Comparison of ENCODE assay signal across 27 cellular contexts in genomic region chr15:31660800-31661199, GRCh38.
"Had no signal": no experiment of that assay in that cellular context is flagged by ENCODE, and none has a peak within 500 bp of the region (broad histone marks: within the 10 kb centered on the region; RNA-seq: fewer than 3 reads in every experiment).

No MANE protein-coding gene starts in this region.

- ATAC-seq: left colon; left lung; lower lobe of right lung; naive thymus-derived CD8-positive, alpha-beta T cell; pancreas; right cardiac atrium; sciatic nerve; stimulated activated naive B cell treated with anti-CD40 and anti-IgM and Interleukin-4, amounts not matched to agents 10 μg/mL and 1 μg/mL and 100 μg/mL, for 72 hours; stimulated activated naive CD8-positive, alpha-beta T cell treated with anti-CD3 and anti-CD28 coated beads, Interleukin-15, Interleukin-2, amounts not matched to agents 100 U/mL and 50 U/mL, for 24 hours had no signal

- H3K4me3 ChIP-seq: left lung, lower lobe of right lung, pancreas, prostate gland, skin epidermis, stomach, testis, thyroid gland, transverse colon, upper lobe of left lung, vagina had no signal

- DNase-seq: immature natural killer cell; kidney; left colon; left lung; lower lobe of right lung; mammary epithelial cell; mesenchymal stem cell; naive thymus-derived CD8-positive, alpha-beta T cell; nucleus accumbens; pancreas; retina; right cardiac atrium; stimulated activated CD4-positive, alpha-beta T cell treated with anti-CD3 and anti-CD28 coated beads, Interleukin-12 subunit alpha, Interleukin-12 subunit beta, amount 100 ng/mL, for 4 hours; stimulated activated CD4-positive, alpha-beta T cell treated with anti-CD3 and anti-CD28 coated beads, Interleukin-15, amount 100 ng/mL, for 24 hours; stimulated activated CD4-positive, alpha-beta T cell treated with anti-CD3 and anti-CD28 coated beads, Interleukin-2, amount 100 ng/mL, for 24 hours; stimulated activated CD4-positive, alpha-beta T cell treated with anti-CD3 and anti-CD28 coated beads, Interleukin-4, amount 100 ng/mL, for 1 hour; stimulated activated naive B cell treated with anti-CD40 and anti-IgM and Interleukin-4, amounts not matched to agents 10 μg/mL and 1 μg/mL and 100 μg/mL, for 72 hours; stimulated activated naive CD8-positive, alpha-beta T cell treated with anti-CD3 and anti-CD28 coated beads, Interleukin-15, Interleukin-2, amounts not matched to agents 100 U/mL and 50 U/mL, for 24 hours; stomach; testis; thyroid gland; transverse colon; upper lobe of left lung had no signal
